ENCODE assay signal across 1 cellular context in the genomic region with DNA sequence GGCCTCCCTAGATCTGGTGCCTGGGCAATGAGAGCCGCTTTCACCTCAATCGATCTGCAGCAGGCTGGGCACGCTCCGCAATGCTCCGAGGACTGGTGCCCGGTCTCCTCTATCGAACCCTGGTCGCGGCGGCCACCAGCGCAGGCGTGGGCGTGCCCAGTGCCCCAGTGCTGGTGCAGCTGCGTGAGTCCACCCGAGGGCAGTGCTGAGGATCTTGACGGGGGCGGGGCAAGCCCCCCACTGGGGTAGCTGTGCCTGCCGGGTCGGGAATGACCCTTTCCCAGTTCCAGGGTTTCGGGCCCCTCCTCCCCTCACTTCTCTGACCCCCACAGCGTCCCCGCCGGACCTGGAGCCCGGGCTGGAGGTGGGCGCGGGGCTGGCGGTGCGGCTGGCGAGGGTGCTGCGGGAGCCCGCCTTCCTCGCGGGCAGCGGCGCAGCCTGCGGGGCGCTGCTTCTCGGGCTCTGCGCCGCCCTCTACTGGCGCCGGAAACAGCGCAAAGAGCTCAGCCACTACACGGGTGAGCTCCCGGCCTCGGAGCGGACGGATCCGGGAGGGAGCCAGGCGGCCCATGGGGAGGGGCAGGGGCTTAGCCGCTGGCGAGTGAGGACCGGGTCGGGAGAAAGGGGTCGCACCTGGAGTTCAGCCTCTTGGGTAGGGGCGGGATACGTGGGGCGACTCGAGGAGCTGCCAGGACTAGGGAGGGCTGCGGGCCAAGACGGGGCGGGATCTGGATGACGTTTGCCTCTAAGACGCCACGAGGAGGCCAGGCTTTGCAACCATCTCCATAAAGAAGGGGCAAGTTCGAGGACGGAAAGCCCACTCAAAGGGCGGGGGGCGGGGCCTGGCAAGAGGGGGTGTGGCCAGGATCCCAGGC.
A peak's percentile ranks its signal among the peaks of the same experiment; 100 is the strongest.
TF ChIP-seq lines count a peak whose summit lies in the region.

No MANE protein-coding gene starts in this region.

TF ChIP-seq in HepG2, 621 proteins besides CTCF, POLR2A, EP300 and RAD21 (continued from another document and continues in another):
- TF ChIP-seq ZHX1 (CRISPR knock-in tag; IDR thresholded peaks at IDR 0.05; ENCODE audit: low read depth) (peak; percentile 71; the same call in 1 of the 2 replicates), SYNCRIP (IDR thresholded peaks at IDR 0.05; ENCODE audit: insufficient read depth, low read depth, low read length) (no peak), ZNF629 (CRISPR knock-in tag; conservative IDR thresholded peaks at IDR 0.05) (peak; percentile 34; the same call in 1 of the 2 replicates), LBX2 (CRISPR knock-in tag; IDR thresholded peaks at IDR 0.05; ENCODE audit: borderline replicate concordance) (no peak), GATAD2A (CRISPR knock-in tag; IDR thresholded peaks at IDR 0.05) (no peak), HOXA7 (CRISPR knock-in tag; IDR thresholded peaks at IDR 0.05) (no peak), PRDM15 (CRISPR knock-in tag; IDR thresholded peaks at IDR 0.05) (0 out of 2 replicates have a peak, but pooled peaks have one; percentile 65), ETV5 (CRISPR knock-in tag; IDR thresholded peaks at IDR 0.05; ENCODE audit: borderline replicate concordance) (peak; percentile 95), CHCHD3 (CRISPR knock-in tag; IDR thresholded peaks at IDR 0.05) (0 out of 2 replicates have a peak, but pooled peaks have one; percentile 46), MIER2 (CRISPR knock-in tag; IDR thresholded peaks at IDR 0.05) (no peak), REXO4 (CRISPR knock-in tag; IDR thresholded peaks at IDR 0.05; ENCODE audit: borderline replicate concordance) (no peak), NFRKB (IDR thresholded peaks at IDR 0.05) (no peak), ZNF512 (CRISPR knock-in tag; IDR thresholded peaks at IDR 0.05) (0 out of 2 replicates have a peak, but pooled peaks have one; percentile 30), MTF2 (CRISPR knock-in tag; IDR thresholded peaks at IDR 0.05; ENCODE audit: borderline replicate concordance) (no peak; the same call in 1 of the 2 replicates), ZKSCAN1 (IDR thresholded peaks at IDR 0.05; ENCODE audit: low read length) (no peak), ZNF329 (CRISPR knock-in tag; IDR thresholded peaks at IDR 0.05; ENCODE audit: low read depth) (peak; percentile 62; the same call in 1 of the 2 replicates), MZF1 (CRISPR knock-in tag; IDR thresholded peaks at IDR 0.05; ENCODE audit: borderline replicate concordance) (no peak), ZNF296 (CRISPR knock-in tag; conservative IDR thresholded peaks at IDR 0.05) (no peak), WIZ (CRISPR knock-in tag; IDR thresholded peaks at IDR 0.05) (no peak)
- TF ChIP-seq, protein P1, sequence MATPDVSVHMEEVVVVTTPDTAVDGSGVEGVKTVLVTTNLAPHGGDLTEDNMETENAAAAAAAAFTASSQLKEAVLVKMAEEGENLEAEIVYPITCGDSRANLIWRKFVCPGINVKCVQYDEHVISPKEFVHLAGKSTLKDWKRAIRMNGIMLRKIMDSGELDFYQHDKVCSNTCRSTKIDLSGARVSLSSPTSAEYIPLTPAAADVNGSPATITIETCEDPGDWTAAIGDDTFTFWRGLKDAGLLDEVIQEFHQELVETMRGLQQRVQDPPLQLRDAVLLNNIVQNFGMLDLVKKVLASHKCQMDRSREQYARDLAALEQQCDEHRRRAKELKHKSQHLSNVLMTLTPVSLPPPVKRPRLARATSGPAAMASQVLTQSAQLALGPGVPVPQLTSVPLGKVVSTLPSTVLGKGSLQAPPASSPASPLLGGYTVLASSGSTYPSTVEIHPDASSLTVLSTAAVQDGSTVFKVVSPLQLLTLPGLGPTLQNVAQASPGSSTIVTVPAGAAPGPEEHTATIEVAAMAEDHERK (CRISPR knock-in tag; IDR thresholded peaks at IDR 0.05; ENCODE audit: low read depth): no peak
- TF ChIP-seq, protein P2, sequence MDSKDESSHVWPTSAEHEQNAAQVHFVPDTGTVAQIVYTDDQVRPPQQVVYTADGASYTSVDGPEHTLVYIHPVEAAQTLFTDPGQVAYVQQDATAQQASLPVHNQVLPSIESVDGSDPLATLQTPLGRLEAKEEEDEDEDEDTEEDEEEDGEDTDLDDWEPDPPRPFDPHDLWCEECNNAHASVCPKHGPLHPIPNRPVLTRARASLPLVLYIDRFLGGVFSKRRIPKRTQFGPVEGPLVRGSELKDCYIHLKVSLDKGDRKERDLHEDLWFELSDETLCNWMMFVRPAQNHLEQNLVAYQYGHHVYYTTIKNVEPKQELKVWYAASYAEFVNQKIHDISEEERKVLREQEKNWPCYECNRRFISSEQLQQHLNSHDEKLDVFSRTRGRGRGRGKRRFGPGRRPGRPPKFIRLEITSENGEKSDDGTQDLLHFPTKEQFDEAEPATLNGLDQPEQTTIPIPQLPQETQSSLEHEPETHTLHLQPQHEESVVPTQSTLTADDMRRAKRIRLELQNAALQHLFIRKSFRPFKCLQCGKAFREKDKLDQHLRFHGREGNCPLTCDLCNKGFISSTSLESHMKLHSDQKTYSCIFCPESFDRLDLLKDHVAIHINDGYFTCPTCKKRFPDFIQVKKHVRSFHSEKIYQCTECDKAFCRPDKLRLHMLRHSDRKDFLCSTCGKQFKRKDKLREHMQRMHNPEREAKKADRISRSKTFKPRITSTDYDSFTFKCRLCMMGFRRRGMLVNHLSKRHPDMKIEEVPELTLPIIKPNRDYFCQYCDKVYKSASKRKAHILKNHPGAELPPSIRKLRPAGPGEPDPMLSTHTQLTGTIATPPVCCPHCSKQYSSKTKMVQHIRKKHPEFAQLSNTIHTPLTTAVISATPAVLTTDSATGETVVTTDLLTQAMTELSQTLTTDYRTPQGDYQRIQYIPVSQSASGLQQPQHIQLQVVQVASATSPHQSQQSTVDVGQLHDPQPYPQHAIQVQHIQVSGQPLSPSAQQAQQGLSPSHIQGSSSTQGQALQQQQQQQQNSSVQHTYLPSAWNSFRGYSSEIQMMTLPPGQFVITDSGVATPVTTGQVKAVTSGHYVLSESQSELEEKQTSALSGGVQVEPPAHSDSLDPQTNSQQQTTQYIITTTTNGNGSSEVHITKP (CRISPR knock-in tag; IDR thresholded peaks at IDR 0.05; ENCODE audit: low read depth): no peak
- TF ChIP-seq, protein P3, sequence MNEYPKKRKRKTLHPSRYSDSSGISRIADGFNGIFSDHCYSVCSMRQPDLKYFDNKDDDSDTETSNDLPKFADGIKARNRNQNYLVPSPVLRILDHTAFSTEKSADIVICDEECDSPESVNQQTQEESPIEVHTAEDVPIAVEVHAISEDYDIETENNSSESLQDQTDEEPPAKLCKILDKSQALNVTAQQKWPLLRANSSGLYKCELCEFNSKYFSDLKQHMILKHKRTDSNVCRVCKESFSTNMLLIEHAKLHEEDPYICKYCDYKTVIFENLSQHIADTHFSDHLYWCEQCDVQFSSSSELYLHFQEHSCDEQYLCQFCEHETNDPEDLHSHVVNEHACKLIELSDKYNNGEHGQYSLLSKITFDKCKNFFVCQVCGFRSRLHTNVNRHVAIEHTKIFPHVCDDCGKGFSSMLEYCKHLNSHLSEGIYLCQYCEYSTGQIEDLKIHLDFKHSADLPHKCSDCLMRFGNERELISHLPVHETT (CRISPR knock-in tag; conservative IDR thresholded peaks at IDR 0.05): no peak
- TF ChIP-seq, protein P4, sequence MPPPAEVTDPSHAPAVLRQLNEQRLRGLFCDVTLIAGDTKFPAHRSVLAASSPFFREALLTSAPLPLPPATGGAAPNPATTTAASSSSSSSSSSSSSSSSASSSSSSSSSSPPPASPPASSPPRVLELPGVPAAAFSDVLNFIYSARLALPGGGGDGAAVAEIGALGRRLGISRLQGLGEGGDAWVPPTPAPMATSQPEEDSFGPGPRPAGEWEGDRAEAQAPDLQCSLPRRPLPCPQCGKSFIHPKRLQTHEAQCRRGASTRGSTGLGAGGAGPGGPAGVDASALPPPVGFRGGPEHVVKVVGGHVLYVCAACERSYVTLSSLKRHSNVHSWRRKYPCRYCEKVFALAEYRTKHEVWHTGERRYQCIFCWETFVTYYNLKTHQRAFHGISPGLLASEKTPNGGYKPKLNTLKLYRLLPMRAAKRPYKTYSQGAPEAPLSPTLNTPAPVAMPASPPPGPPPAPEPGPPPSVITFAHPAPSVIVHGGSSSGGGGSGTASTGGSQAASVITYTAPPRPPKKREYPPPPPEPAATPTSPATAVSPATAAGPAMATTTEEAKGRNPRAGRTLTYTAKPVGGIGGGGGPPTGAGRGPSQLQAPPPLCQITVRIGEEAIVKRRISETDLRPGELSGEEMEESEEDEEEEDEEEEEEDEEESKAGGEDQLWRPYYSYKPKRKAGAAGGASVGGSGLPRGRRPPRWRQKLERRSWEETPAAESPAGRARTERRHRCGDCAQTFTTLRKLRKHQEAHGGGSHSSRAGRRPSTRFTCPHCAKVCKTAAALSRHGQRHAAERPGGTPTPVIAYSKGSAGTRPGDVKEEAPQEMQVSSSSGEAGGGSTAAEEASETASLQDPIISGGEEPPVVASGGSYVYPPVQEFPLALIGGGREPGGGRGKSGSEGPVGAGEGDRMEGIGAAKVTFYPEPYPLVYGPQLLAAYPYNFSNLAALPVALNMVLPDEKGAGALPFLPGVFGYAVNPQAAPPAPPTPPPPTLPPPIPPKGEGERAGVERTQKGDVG (CRISPR knock-in tag; IDR thresholded peaks at IDR 0.05; ENCODE audit: borderline replicate concordance): no peak
- TF ChIP-seq, protein P5, sequence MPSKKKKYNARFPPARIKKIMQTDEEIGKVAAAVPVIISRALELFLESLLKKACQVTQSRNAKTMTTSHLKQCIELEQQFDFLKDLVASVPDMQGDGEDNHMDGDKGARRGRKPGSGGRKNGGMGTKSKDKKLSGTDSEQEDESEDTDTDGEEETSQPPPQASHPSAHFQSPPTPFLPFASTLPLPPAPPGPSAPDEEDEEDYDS (CRISPR knock-in tag; IDR thresholded peaks at IDR 0.05): no peak
